In the genomic region with DNA sequence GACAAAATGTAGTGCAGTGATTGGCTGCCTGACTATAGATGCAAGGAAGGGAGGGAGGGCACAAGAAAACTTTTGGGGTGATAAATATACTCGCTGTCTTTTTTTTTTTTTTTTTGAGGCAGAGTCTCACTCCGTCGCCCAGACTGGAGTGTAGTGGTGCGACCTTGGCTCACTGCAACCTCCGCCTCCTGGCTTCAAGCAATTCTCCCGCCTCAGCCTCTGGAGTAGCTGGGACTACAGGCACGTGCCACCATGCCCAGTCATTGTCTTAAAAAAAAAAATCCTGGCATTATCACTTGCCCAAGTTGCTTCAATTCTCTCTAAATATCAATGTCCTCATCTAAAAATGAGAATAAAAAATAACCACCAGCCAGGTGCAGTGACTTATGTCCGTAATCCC, we compare ENCODE assay signal across 1 cellular context.
TF ChIP-seq lines count a peak whose summit lies in the region.

No MANE protein-coding gene starts in this region.

TF ChIP-seq in K562, 482 proteins besides CTCF, POLR2A, EP300 and RAD21:
- TF ChIP-seq ZNF121 (CRISPR knock-in tag; conservative IDR thresholded peaks at IDR 0.05) (no peak), FOXM1 (IDR thresholded peaks at IDR 0.05; ENCODE audit: low read depth) (no peak), FOXM1 (CRISPR knock-in tag; IDR thresholded peaks at IDR 0.05; ENCODE audit: low read depth) (no peak), MCM5 (IDR thresholded peaks at IDR 0.05; ENCODE audit: low read depth) (no peak), BHLHE40 (IDR thresholded peaks at IDR 0.05; ENCODE audit: low read length) (0 out of 2 replicates have a peak, but pooled peaks have one; percentile 15), HSF4 (CRISPR knock-in tag; IDR thresholded peaks at IDR 0.05; ENCODE audit: borderline replicate concordance) (no peak), ZNF644 (tag; IDR thresholded peaks at IDR 0.05; ENCODE audit: low read depth) (no peak), NR2F6 (CRISPR knock-in tag; IDR thresholded peaks at IDR 0.05) (no peak), ILF3 (IDR thresholded peaks at IDR 0.05; ENCODE audit: borderline replicate concordance) (no peak)
- TF ChIP-seq, protein P1, sequence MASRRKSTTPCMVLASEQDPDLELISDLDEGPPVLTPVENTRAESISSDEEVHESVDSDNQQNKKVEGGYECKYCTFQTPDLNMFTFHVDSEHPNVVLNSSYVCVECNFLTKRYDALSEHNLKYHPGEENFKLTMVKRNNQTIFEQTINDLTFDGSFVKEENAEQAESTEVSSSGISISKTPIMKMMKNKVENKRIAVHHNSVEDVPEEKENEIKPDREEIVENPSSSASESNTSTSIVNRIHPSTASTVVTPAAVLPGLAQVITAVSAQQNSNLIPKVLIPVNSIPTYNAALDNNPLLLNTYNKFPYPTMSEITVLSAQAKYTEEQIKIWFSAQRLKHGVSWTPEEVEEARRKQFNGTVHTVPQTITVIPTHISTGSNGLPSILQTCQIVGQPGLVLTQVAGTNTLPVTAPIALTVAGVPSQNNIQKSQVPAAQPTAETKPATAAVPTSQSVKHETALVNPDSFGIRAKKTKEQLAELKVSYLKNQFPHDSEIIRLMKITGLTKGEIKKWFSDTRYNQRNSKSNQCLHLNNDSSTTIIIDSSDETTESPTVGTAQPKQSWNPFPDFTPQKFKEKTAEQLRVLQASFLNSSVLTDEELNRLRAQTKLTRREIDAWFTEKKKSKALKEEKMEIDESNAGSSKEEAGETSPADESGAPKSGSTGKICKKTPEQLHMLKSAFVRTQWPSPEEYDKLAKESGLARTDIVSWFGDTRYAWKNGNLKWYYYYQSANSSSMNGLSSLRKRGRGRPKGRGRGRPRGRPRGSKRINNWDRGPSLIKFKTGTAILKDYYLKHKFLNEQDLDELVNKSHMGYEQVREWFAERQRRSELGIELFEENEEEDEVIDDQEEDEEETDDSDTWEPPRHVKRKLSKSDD (conservative IDR thresholded peaks at IDR 0.05; ENCODE audit: low read length) = no peak
- TF ChIP-seq, protein P2, sequence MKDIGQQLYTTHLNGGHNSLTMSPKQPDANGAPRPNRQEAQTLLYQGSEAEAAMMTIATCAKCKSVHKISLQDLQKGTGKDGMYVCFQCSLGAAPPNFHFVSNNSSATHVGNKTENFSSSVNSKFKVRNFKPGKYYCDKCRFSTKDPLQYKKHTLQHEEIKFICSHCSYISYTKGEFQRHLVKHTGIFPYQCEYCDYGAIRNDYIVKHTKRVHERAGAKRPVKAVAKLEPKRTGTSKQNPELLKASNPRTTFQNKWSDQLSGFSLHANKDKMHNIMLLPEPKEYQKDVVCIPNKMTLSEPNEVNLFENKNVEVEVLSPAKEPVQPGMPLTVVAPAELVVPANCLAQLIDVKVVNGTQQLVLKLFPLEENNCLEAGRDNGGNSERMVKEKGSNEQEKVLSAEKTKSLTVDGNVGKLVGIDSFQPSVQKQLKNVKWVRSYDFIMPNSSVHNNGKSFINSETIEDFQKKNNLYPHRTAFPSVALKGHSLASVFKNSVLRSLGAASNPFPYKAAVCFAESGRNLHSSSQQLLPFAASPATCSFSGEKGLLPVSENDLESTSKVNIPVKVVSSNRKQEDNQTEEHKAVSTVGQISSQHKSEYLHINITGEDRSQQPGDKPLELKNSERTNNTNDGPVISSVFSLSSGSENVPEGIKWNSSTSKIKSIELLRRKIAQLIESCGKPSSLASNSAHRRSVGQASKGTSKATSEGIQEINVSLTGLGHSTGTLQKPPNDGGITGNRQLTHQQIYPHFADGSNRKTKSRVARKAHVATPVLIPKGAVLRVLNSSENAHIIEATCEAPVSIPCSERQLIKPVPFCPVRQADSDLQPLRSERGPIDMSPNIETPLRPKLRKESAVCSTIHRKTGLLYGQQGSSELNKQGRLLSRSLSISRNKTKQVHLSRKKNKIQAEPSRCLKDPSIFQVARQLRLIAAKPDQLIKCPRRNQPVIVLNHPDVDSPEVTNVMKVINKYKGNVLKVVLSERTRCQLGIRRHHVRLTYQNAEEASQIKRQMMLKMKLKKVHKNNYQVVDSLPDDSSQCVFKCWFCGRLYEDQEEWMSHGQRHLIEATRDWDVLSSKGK (CRISPR knock-in tag; IDR thresholded peaks at IDR 0.05) = no peak
- TF ChIP-seq, protein P3, sequence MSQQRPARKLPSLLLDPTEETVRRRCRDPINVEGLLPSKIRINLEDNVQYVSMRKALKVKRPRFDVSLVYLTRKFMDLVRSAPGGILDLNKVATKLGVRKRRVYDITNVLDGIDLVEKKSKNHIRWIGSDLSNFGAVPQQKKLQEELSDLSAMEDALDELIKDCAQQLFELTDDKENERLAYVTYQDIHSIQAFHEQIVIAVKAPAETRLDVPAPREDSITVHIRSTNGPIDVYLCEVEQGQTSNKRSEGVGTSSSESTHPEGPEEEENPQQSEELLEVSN (IDR thresholded peaks at IDR 0.05; ENCODE audit: borderline replicate concordance in 1 of 2, extremely low read depth in 1 of 2, insufficient read depth in 1 of 2, insufficient read length in 1 of 2, low read depth in 1 of 2, low read length in 1 of 2, poor library complexity in 1 of 2, severe bottlenecking in 1 of 2) = peak in 1 of 2 experiments; percentile 57
